In the genomic region with DNA sequence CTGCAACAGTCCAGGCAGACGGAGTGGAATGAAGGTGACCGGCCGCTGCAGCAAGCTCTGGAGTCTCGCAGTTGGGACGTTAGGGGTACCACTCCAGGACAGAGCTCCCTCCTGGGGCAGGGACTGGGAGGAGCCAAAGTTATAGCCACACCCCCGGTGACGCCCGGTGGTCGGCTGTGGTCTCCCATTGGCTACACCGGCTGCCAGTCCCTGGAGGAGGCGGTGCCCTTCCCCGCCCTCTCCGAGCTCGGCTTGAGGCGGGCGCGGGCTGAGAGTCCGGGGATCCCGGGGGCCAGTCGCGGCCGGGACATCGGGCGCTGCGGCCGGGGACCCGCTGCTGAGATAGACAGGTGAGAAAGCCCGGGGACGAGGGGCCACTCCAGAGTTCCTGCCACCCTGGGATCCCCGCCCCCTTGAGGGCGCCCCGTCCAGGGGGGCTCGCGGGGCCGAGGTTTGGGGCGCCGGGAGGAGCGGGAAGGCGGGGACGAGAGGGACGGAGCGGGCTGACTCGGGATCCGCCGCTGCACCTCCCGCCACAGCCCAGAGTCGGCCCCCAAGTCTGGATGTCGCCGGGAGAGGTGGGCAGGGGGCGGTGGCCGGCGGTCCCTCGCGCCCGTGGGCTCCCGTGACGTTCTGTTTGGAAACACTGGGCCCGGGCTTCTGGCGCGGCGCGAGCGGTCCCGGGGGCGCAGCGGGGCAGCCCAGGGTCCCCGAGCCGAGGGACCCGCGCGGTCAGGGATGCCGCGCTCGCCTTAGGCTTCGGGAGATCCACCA, we compare ENCODE assay signal across 8 cellular contexts. TPM values are rescaled to one million over a fixed set of nuclear protein-coding genes. Genes with fewer than 3 reads are reported as not detected.
DNase-seq lines count a peak whose midpoint lies in the region; ATAC-seq and TF ChIP-seq lines count a peak whose summit lies in the region.

PLEKHH2 (plus strand) TSS at position 231 of the 774 bp plus-strand sequence. CDS start 7,414 bp downstream, outside the sequence.

- H3K27ac ChIP-seq in duodenal mucosa (ENCODE audit: low read depth, low read length) (peak within 1 kb of the TSS; percentile 31), liver (ENCODE audit: low read depth in 1 of 2, low read length in 2 of 2) (peak within 1 kb of the TSS; percentile 5 to 20)

- DNase-seq in AG08395 (ENCODE audit: low spot score) (peak; percentile 98), NCI-H510A treated with DMSO at 0.1 percent for 48 hours (lab: John Stamatoyannopoulos, UW) (peak; percentile 82)
- peak; percentile 93 to 95 for DNase-seq in activated CD4-positive, alpha-beta T cell treated with anti-CD3 and anti-CD28 coated beads, Interleukin-2, amount 50 U/mL, for 48 hours
- DNase-seq in stimulated activated CD4-positive, alpha-beta T cell treated with anti-CD3 and anti-CD28 coated beads, Interleukin-2, amount 100 ng/mL, for 4 hours (ENCODE audit: low read depth) = peak; percentile 80

- 3% methylated on average over 75 of the region's 75 CpGs for WGBS in liver

- H3K36me3 ChIP-seq in duodenal mucosa (ENCODE audit: control insufficient read depth in 1 of 2, insufficient read depth in 2 of 2, low read length in 2 of 2) (no peaks in the 10 kb centered on the region), liver (ENCODE audit: control insufficient read depth in 4 of 4, insufficient read depth in 3 of 4, low read depth in 1 of 4, low read length in 3 of 4) (no peaks in the 10 kb centered on the region)

- peak within 1 kb of the TSS; percentile 60 to 85 for H3K4me3 ChIP-seq in duodenal mucosa (ENCODE audit: low read depth in 1 of 2, low read length in 2 of 2)
- peak within 1 kb of the TSS; percentile 41 to 71 (median 63) for H3K4me3 ChIP-seq in liver (ENCODE audit: low read depth in 1 of 3, low read length in 3 of 3)

- no peak for TF ChIP-seq RAD21 in liver (IDR thresholded peaks at IDR 0.05)

- peak within 1 kb of the TSS; percentile 22 to 43 for H3K9ac ChIP-seq in duodenal mucosa (ENCODE audit: low read depth in 1 of 2, low read length in 2 of 2)
- peak within 1 kb of the TSS in 1 of 2 donors; percentile 29 for H3K9ac ChIP-seq in liver (ENCODE audit: low read depth in 1 of 2, low read length in 2 of 2)

- H3K9me3 ChIP-seq in duodenal mucosa (ENCODE audit: control insufficient read depth in 1 of 2, low read length in 2 of 2) (peaks cover 0 to 2% of the 10 kb centered on the region in 2 donors), liver (ENCODE audit: control insufficient read depth in 4 of 4, low read length in 3 of 4) (peaks cover 0 to 2% (median 1%) of the 10 kb centered on the region in 4 donors)

- TF ChIP-seq CTCF in liver (IDR thresholded peaks at IDR 0.05; ENCODE audit: low read depth, low read length, missing input control) = no peak

- H3K4me1 ChIP-seq in duodenal mucosa (ENCODE audit: control insufficient read depth in 1 of 2, insufficient read depth in 2 of 2, low read length in 2 of 2) = peaks cover 0 to 8% of the 10 kb centered on the region in 2 donors
- H3K4me1 ChIP-seq in liver (ENCODE audit: control insufficient read depth in 4 of 4, insufficient read depth in 4 of 4, low read length in 3 of 4) = peaks cover 7 to 23% (median 14%) of the 10 kb centered on the region in 4 donors

- ATAC-seq in GM19035 (IDR thresholded peaks at IDR 0.05; ENCODE audit: unreplicated experiment) (peak; percentile 100), HG03342 (IDR thresholded peaks at IDR 0.05; ENCODE audit: unreplicated experiment) (peak; percentile 100)

- H3K27me3 ChIP-seq in duodenal mucosa (ENCODE audit: control insufficient read depth in 1 of 2, insufficient read depth in 2 of 2, low read length in 2 of 2) (peaks cover 14 to 16% of the 10 kb centered on the region in 2 donors), liver (ENCODE audit: control insufficient read depth in 4 of 4, insufficient read depth in 4 of 4, low read length in 3 of 4) (peaks cover 0 to 2% (median 0%) of the 10 kb centered on the region in 4 donors)

TF ChIP-seq in liver, 16 proteins besides CTCF, POLR2A, EP300 and RAD21:
- TF ChIP-seq GABPA (IDR thresholded peaks at IDR 0.05 in 1 of 2, conservative IDR thresholded peaks at IDR 0.05 in 1 of 2) = no peak
- peak; percentile 65 for TF ChIP-seq SP1 (IDR thresholded peaks at IDR 0.05)

RNA-seq across cellular contexts. Expression of gene PLEKHH2, which starts in this region (rescaled TPM):
- 1 to 10 TPM; 1.4 to 3.8 TPM for total RNA-seq in liver
- polyA plus RNA-seq in liver = under 1 TPM; 0.51 to 0.69 TPM

Comparison
In these comparisons a context has a peak if more than half of its experiments do, and no peak if none do; other contexts are left out.
1. Peak in every context shown above with its lines: DNase-seq, ATAC-seq, H3K4me3 ChIP-seq and H3K27ac ChIP-seq.